ENCODE assay signal across 15 cellular contexts in the genomic region with DNA sequence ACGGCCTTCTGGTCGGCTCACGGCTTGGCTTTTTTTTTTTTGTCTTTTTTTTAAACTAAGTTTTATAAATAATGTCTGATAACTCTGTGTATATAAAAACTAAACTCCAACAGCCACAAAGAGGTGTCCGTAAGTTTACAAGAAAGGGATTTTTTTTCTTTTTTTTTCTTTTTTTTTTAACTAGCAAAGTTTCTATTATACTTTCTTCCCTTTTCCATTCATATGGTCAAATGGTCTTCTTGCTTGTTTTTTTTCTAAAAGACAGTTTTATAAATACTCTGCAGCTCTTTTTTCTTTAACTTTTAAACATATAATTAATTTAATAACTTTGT. TPM values are rescaled to one million over a fixed set of nuclear protein-coding genes. Genes with fewer than 3 reads are reported as not detected.
"Had no signal": no experiment of that assay in that cellular context is flagged by ENCODE, and none has a peak within 500 bp of the region (broad histone marks: within the 10 kb centered on the region; RNA-seq: fewer than 3 reads in every experiment).

No MANE protein-coding gene starts in this region.

- H3K27me3 Mint-ChIP-seq: activated CD4-positive, alpha-beta memory T cell treated with anti-CD3 and anti-CD28 coated beads, Interleukin-2, amount 10 ng/mL, durations not matched to agents 7 days and 5 days; activated naive CD4-positive, alpha-beta T cell treated with anti-CD3 and anti-CD28 coated beads, Interleukin-2, amount 10 ng/mL, durations not matched to agents 7 days and 5 days; activated T-cell treated with anti-CD3 and anti-CD28 coated beads, Interleukin-2, amount 50 U/mL, for 24 hours had no signal

- FAIRE-seq: colon had no signal

- H3K27me3 ChIP-seq: ascending aorta, esophagus muscularis mucosa, stomach, testis had no signal

- H3K4me3 ChIP-seq: ascending aorta, esophagus muscularis mucosa, testis had no signal

- H3K9me3 Mint-ChIP-seq: activated CD4-positive, alpha-beta memory T cell treated with anti-CD3 and anti-CD28 coated beads, Interleukin-2, amount 10 ng/mL, durations not matched to agents 7 days and 5 days; activated naive CD4-positive, alpha-beta T cell treated with anti-CD3 and anti-CD28 coated beads, Interleukin-2, amount 10 ng/mL, durations not matched to agents 7 days and 5 days; activated T-cell treated with anti-CD3 and anti-CD28 coated beads, Interleukin-2, amount 50 U/mL, for 24 hours; immature natural killer cell; nephron; WTC11 had no signal

- ATAC-seq: sciatic nerve, WTC11 had no signal

- H3K9me3 ChIP-seq: ascending aorta, esophagus muscularis mucosa, stomach, testis had no signal

- H3K27ac ChIP-seq: ascending aorta, testis had no signal

- H3K4me3 Mint-ChIP-seq: activated CD4-positive, alpha-beta memory T cell treated with anti-CD3 and anti-CD28 coated beads, Interleukin-2, amount 10 ng/mL, durations not matched to agents 7 days and 5 days; activated naive CD4-positive, alpha-beta T cell treated with anti-CD3 and anti-CD28 coated beads, Interleukin-2, amount 10 ng/mL, durations not matched to agents 7 days and 5 days; activated T-cell treated with anti-CD3 and anti-CD28 coated beads, Interleukin-2, amount 50 U/mL, for 24 hours; immature natural killer cell; WTC11 had no signal

- H3K36me3 Mint-ChIP-seq: immature natural killer cell had no signal

- H3K27ac Mint-ChIP-seq: activated CD4-positive, alpha-beta memory T cell treated with anti-CD3 and anti-CD28 coated beads, Interleukin-2, amount 10 ng/mL, durations not matched to agents 7 days and 5 days; activated T-cell treated with anti-CD3 and anti-CD28 coated beads, Interleukin-2, amount 50 U/mL, for 24 hours had no signal

- DNase-seq: activated CD4-positive, alpha-beta memory T cell treated with anti-CD3 and anti-CD28 coated beads, Interleukin-2, amount 10 ng/mL, durations not matched to agents 7 days and 5 days; activated CD4-positive, alpha-beta T cell treated with anti-CD3 and anti-CD28 coated beads for 4 hours; activated naive CD4-positive, alpha-beta T cell treated with anti-CD3 and anti-CD28 coated beads, Interleukin-2, amount 10 ng/mL, durations not matched to agents 7 days and 5 days; activated T-cell treated with anti-CD3 and anti-CD28 coated beads, Interleukin-2, amount 50 U/mL, for 24 hours; immature natural killer cell; stimulated activated CD4-positive, alpha-beta T cell treated with anti-CD3 and anti-CD28 coated beads, Interleukin-1b, Interleukin-23, amount 100 ng/mL, for 48 hours; stomach; T-helper 2 cell; testis had no signal

RNA-seq across cellular contexts. Expression of a gene that starts 19.5 kb away (rescaled TPM):
- polyA plus RNA-seq: immature natural killer cell had no signal
